Comparison of ENCODE assay signal across 10 cellular contexts in genomic region chr1:100387209-100387608, GRCh38. TPM values are rescaled to one million over a fixed set of nuclear protein-coding genes. Genes with fewer than 3 reads are reported as not detected.
DNase-seq lines count a peak whose midpoint lies in the region; ATAC-seq and TF ChIP-seq lines count a peak whose summit lies in the region.
"Had no signal": no experiment of that assay in that cellular context is flagged by ENCODE, and none has a peak within 500 bp of the region (broad histone marks: within the 10 kb centered on the region; RNA-seq: fewer than 3 reads in every experiment).

No MANE protein-coding gene starts in this region.

- peak overlapping the region; percentile 62 for H3K4me3 Mint-ChIP-seq in activated naive CD8-positive, alpha-beta T cell treated with anti-CD3 and anti-CD28 coated beads for 36 hours
- H3K4me3 Mint-ChIP-seq: type B pancreatic cell had no signal

- H3K27ac ChIP-seq in heart left ventricle (peak overlapping the region; percentile 3 to 70 (median 56)), uterus (peak overlapping the region; percentile 41 to 80)

- H3K9me3 Mint-ChIP-seq in activated naive CD8-positive, alpha-beta T cell treated with anti-CD3 and anti-CD28 coated beads for 36 hours, result no peaks in the 10 kb centered on the region
- H3K9me3 Mint-ChIP-seq: type B pancreatic cell had no signal

- intact Hi-C loops in heart left ventricle (cut with DNase I) (no loop called here), cardiac septum (cut with DNase I) (no loop called here), uterus (cut with DNase I; ENCODE audit: low total_unique reads) (no loop called here)

- H3K27ac Mint-ChIP-seq in activated naive CD8-positive, alpha-beta T cell treated with anti-CD3 and anti-CD28 coated beads for 36 hours, result peak overlapping the region; percentile 75
- H3K27ac Mint-ChIP-seq: type B pancreatic cell had no signal

- H3K9me3 ChIP-seq in heart left ventricle (no peaks in the 10 kb centered on the region), uterus (no peaks in the 10 kb centered on the region)

- H3K27me3 Mint-ChIP-seq in activated naive CD8-positive, alpha-beta T cell treated with anti-CD3 and anti-CD28 coated beads for 36 hours, result no peaks in the 10 kb centered on the region
- H3K27me3 Mint-ChIP-seq: type B pancreatic cell had no signal

- peaks cover 69% of the 10 kb centered on the region for H3K4me1 Mint-ChIP-seq in activated naive CD8-positive, alpha-beta T cell treated with anti-CD3 and anti-CD28 coated beads for 36 hours

- H3K4me1 ChIP-seq in heart left ventricle (peaks cover 0 to 30% (median 0%) of the 10 kb centered on the region in 12 donors), uterus (no peaks in the 10 kb centered on the region)

- H3K4me3 ChIP-seq in heart left ventricle (peak overlapping the region in 7 of 12 donors; percentile 2 to 39 (median 23)), uterus (peak overlapping the region; percentile 5 to 8)

- H3K27me3 ChIP-seq in heart left ventricle, result no peaks in the 10 kb centered on the region
- no peaks in the 10 kb centered on the region for H3K27me3 ChIP-seq in uterus

- ATAC-seq in heart left ventricle (no peak), GM19455 (IDR thresholded peaks at IDR 0.05; ENCODE audit: unreplicated experiment) (no peak)

- 35 to 43% (median 39%) methylated on average over 5 of the region's 5 CpGs for whole genome bisulfite sequencing in heart left ventricle, 4 donors

- H3K36me3 ChIP-seq in heart left ventricle (peaks cover 0 to 18% (median 3%) of the 10 kb centered on the region in 9 donors), uterus (no peaks in the 10 kb centered on the region)

- TF ChIP-seq CTCF in heart left ventricle (IDR thresholded peaks at IDR 0.05) (no peak), uterus (IDR thresholded peaks at IDR 0.05) (no peak)

- peaks cover 10% of the 10 kb centered on the region for H3K36me3 Mint-ChIP-seq in activated naive CD8-positive, alpha-beta T cell treated with anti-CD3 and anti-CD28 coated beads for 36 hours

- TF ChIP-seq POLR2A in heart left ventricle (IDR thresholded peaks at IDR 0.05), result no peak
- TF ChIP-seq POLR2A in uterus (IDR thresholded peaks at IDR 0.05), result no peak

- DNase-seq in heart left ventricle, result peak in 1 of 5 donors; percentile 17
- DNase-seq in cardiac septum (ENCODE audit: low spot score), result no peak
- DNase-seq in activated naive CD8-positive, alpha-beta T cell treated with anti-CD3 and anti-CD28 coated beads for 36 hours, result no peak
- peak; percentile 40 for DNase-seq in kidney tubule cell (ENCODE audit: low spot score)
- DNase-seq in uterus, result no peak
- DNase-seq in superior temporal gyrus (ENCODE audit: extremely low spot score), result no peak
- no peak for DNase-seq in NCI-H1417 treated with DMSO at 0.1 percent for 48 hours (lab: John Stamatoyannopoulos, UW)
- DNase-seq: activated CD4-positive, alpha-beta T cell treated with anti-CD3 and anti-CD28 coated beads for 4 hours had no signal

RNA-seq across cellular contexts. Expression of gene CDC14A, which starts 34.9 kb away (rescaled TPM):
- total RNA-seq in heart left ventricle (1 to 10 TPM; 2.2 to 8.8 (median 4.4) TPM), cardiac septum (4.9 TPM), uterus (10 to 100 TPM in 3 of 4 donors, 1 to 10 TPM in 1; 9.0 to 32.4 (median 23.0) TPM)
- 1 to 10 TPM; 1.7 to 2.4 TPM for polyA plus RNA-seq in heart left ventricle
- total RNA-seq in activated naive CD8-positive, alpha-beta T cell treated with anti-CD3 and anti-CD28 coated beads for 36 hours, result 10 to 100 TPM in 1 of 2 experiments, 1 to 10 TPM in 1; 9.5 to 11.2 TPM
